In the genomic region with DNA sequence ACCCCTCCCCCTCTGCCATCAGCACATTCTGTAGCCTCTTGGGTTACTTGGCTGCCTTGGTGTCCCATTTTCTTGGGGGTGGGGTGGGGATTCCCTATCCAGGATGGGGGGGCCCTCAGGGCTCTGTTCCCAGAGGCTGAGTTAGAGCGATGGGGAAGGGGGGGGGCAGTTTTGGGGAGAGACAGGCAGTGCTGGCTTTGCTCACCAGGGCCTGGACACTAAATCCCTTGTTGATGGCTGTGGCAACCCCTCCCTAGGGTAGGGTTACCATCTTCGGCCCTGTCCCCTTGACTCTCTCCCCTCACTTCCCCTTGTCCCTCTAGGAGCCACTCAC, we compare ENCODE assay signal across 31 cellular contexts. TPM values are rescaled to one million over a fixed set of nuclear protein-coding genes. Genes with fewer than 3 reads are reported as not detected.
A peak's percentile ranks its signal among the peaks of the same experiment; 100 is the strongest.
DNase-seq lines count a peak whose midpoint lies in the region; ATAC-seq and TF ChIP-seq lines count a peak whose summit lies in the region.
"Had no signal": no experiment of that assay in that cellular context is flagged by ENCODE, and none has a peak within 500 bp of the region (broad histone marks: within the 10 kb centered on the region; RNA-seq: fewer than 3 reads in every experiment).

No MANE protein-coding gene starts in this region.

- H3K27me3 Mint-ChIP-seq in activated CD8-positive, alpha-beta T cell treated with anti-CD3 and anti-CD28 coated beads, Interleukin-2, amount 10 ng/mL, durations not matched to agents 7 days and 5 days (ENCODE audit: low read depth) = peaks cover 6% of the 10 kb centered on the region
- H3K27me3 Mint-ChIP-seq in nephron (ENCODE audit: low read depth) = no peaks in the 10 kb centered on the region
- no peaks in the 10 kb centered on the region for H3K27me3 Mint-ChIP-seq in chondrocyte (ENCODE audit: low read depth)

- H3K27me3 ChIP-seq in BLaER1 (no peaks in the 10 kb centered on the region), DND-41 (ENCODE audit: insufficient read depth, low read length, poor library complexity) (no peaks in the 10 kb centered on the region)
- H3K27me3 ChIP-seq: testis had no signal

- H3K4me3 ChIP-seq in BLaER1 (no peak overlapping the region), DND-41 (ENCODE audit: low read depth in 1 of 2, low read length in 2 of 2) (no peak overlapping the region)
- H3K4me3 ChIP-seq: skin epidermis, testis had no signal

- H3K9ac ChIP-seq in BLaER1 (no peak overlapping the region; the same call in 1 of the 2 replicates), DND-41 (ENCODE audit: low read depth, low read length) (no peak overlapping the region)

- peaks cover 12% of the 10 kb centered on the region for H3K36me3 Mint-ChIP-seq in activated CD8-positive, alpha-beta T cell treated with anti-CD3 and anti-CD28 coated beads, Interleukin-2, amount 10 ng/mL, durations not matched to agents 7 days and 5 days (ENCODE audit: low read depth)
- H3K36me3 Mint-ChIP-seq in nephron (ENCODE audit: low read depth) = peaks cover 11% of the 10 kb centered on the region
- H3K36me3 Mint-ChIP-seq in chondrocyte (ENCODE audit: low read depth) = peaks cover 3% of the 10 kb centered on the region
- H3K36me3 Mint-ChIP-seq: CD4-positive, CD25-positive, alpha-beta regulatory T cell had no signal

- 0 out of 2 replicates have a peak overlapping the region, but pooled peaks have one; percentile 26 for H3K27ac ChIP-seq in BLaER1
- no peak overlapping the region for H3K27ac ChIP-seq in DND-41 (ENCODE audit: low read length)
- H3K27ac ChIP-seq: neutrophil, skin epidermis, testis, VCaP had no signal

- peaks cover 18% of the 10 kb centered on the region for H4K20me1 ChIP-seq in BLaER1
- no peaks in the 10 kb centered on the region for H4K20me1 ChIP-seq in DND-41 (ENCODE audit: insufficient read depth, low read length)

- no peak for DNase-seq in DND-41
- DNase-seq in activated CD8-positive, alpha-beta T cell treated with anti-CD3 and anti-CD28 coated beads, Interleukin-2, amount 10 ng/mL, durations not matched to agents 7 days and 5 days = no peak
- DNase-seq in chondrocyte (ENCODE audit: low spot score) = no peak
- no peak for DNase-seq in ecto neural progenitor cell (ENCODE audit: low spot score)
- DNase-seq: activated naive CD4-positive, alpha-beta T cell treated with Interleukin-2 at 50 U/mL for 16 hours; activated T-cell treated with anti-CD3 and anti-CD28 coated beads, Interleukin-2, amount 50 U/mL, for 1 hour; aorta; CD4-positive, CD25-positive, alpha-beta regulatory T cell; cerebellar nuclear complex; DMS153; effector CD4-positive, alpha-beta T cell; erythroblast; foreskin fibroblast; GDM1; KG1; left ventricle myocardium superior; NCI-H187 treated with DMSO at 0.1 percent for 48 hours; NCI-H345; PC-3; SIG-M5; stimulated activated CD4-positive, alpha-beta T cell treated with anti-CD3 and anti-CD28 coated beads, Interleukin-1b, Interleukin-23, amount 100 ng/mL, for 48 hours; testis had no signal

- no peaks in the 10 kb centered on the region for H3K9me3 Mint-ChIP-seq in activated CD8-positive, alpha-beta T cell treated with anti-CD3 and anti-CD28 coated beads, Interleukin-2, amount 10 ng/mL, durations not matched to agents 7 days and 5 days (ENCODE audit: insufficient read depth)
- no peaks in the 10 kb centered on the region for H3K9me3 Mint-ChIP-seq in nephron
- H3K9me3 Mint-ChIP-seq in chondrocyte (ENCODE audit: low read depth) = no peaks in the 10 kb centered on the region
- H3K9me3 Mint-ChIP-seq: CD4-positive, CD25-positive, alpha-beta regulatory T cell had no signal

- CTCF ChIA-PET in activated CD8-positive, alpha-beta T cell treated with anti-CD3 and anti-CD28 coated beads, Interleukin-2, amount 10 ng/mL, durations not matched to agents 7 days and 5 days (lab: Charles Lee) = interaction anchor here (3.9 kb wide), 1 partner anchor 67 kb away, joined by 28 read pairs; no protein-coding TSS in a partner anchor

- TF ChIP-seq CTCF in DND-41 (IDR thresholded peaks at IDR 0.05; ENCODE audit: borderline replicate concordance, extremely low read depth, low read length, poor library complexity, severe bottlenecking) (no peak), nephron (IDR thresholded peaks at IDR 0.05; ENCODE audit: unreplicated experiment in 3 of 3) (no peak), chondrocyte (IDR thresholded peaks at IDR 0.05) (no peak)

- peaks cover 7% of the 10 kb centered on the region for H3K79me2 ChIP-seq in DND-41 (ENCODE audit: insufficient read depth, low read length)

- peaks cover 38% of the 10 kb centered on the region for H3K4me1 Mint-ChIP-seq in activated CD8-positive, alpha-beta T cell treated with anti-CD3 and anti-CD28 coated beads, Interleukin-2, amount 10 ng/mL, durations not matched to agents 7 days and 5 days (ENCODE audit: low read depth)
- H3K4me1 Mint-ChIP-seq in nephron (peaks cover 60% of the 10 kb centered on the region), chondrocyte (ENCODE audit: low read depth) (peaks cover 6% of the 10 kb centered on the region)

- no peak overlapping the region for H3K27ac Mint-ChIP-seq in activated CD8-positive, alpha-beta T cell treated with anti-CD3 and anti-CD28 coated beads, Interleukin-2, amount 10 ng/mL, durations not matched to agents 7 days and 5 days
- H3K27ac Mint-ChIP-seq in nephron (peak overlapping the region; percentile 18 to 80 (median 72)), chondrocyte (ENCODE audit: unreplicated experiment) (no peak overlapping the region)
- H3K27ac Mint-ChIP-seq: CD4-positive, CD25-positive, alpha-beta regulatory T cell had no signal

- H2AFZ ChIP-seq in DND-41 (ENCODE audit: low read depth, low read length) = no peak overlapping the region

- H3K4me3 Mint-ChIP-seq in activated CD8-positive, alpha-beta T cell treated with anti-CD3 and anti-CD28 coated beads, Interleukin-2, amount 10 ng/mL, durations not matched to agents 7 days and 5 days = peak overlapping the region; percentile 34
- peak overlapping the region; percentile 89 to 91 (median 89) for H3K4me3 Mint-ChIP-seq in nephron
- no peak overlapping the region for H3K4me3 Mint-ChIP-seq in chondrocyte (ENCODE audit: unreplicated experiment)

- no peaks in the 10 kb centered on the region for H3K9me3 ChIP-seq in BLaER1
- no peaks in the 10 kb centered on the region for H3K9me3 ChIP-seq in DND-41 (ENCODE audit: insufficient read depth, low read length, severe bottlenecking)
- H3K9me3 ChIP-seq: neutrophil, testis had no signal

- POLR2A ChIA-PET in activated CD8-positive, alpha-beta T cell treated with anti-CD3 and anti-CD28 coated beads, Interleukin-2, amount 10 ng/mL, durations not matched to agents 7 days and 5 days (lab: Charles Lee) = no interaction called here

- H3K36me3 ChIP-seq in BLaER1 (peaks cover 29% of the 10 kb centered on the region), DND-41 (ENCODE audit: insufficient read depth, low read length) (peaks cover 21% of the 10 kb centered on the region)

- ATAC-seq in DND-41 (ENCODE audit: insufficient read depth, low read depth) (no peak), HG03520 (IDR thresholded peaks at IDR 0.05; ENCODE audit: unreplicated experiment) (no peak), GM21515 (IDR thresholded peaks at IDR 0.05; ENCODE audit: unreplicated experiment) (no peak)
- ATAC-seq in activated CD8-positive, alpha-beta T cell treated with anti-CD3 and anti-CD28 coated beads, Interleukin-2, amount 10 ng/mL, durations not matched to agents 7 days and 5 days = no peak
- ATAC-seq: left ventricle myocardium superior, PC-3 had no signal

- H3K4me1 ChIP-seq in BLaER1 = peaks cover 68% of the 10 kb centered on the region
- peaks cover 23% of the 10 kb centered on the region for H3K4me1 ChIP-seq in DND-41 (ENCODE audit: insufficient read depth, low read length)

- peak overlapping the region; percentile 99 for H3K4me2 ChIP-seq in BLaER1
- peak overlapping the region; percentile 74; the same call in 1 of the 2 replicates for H3K4me2 ChIP-seq in DND-41 (ENCODE audit: insufficient read depth, low read length)

RNA-seq across cellular contexts. Expression of gene ATP2A1, which starts 0.7 kb away (rescaled TPM):
- 1 to 10 TPM; 1.8 to 2.1 TPM for total RNA-seq in activated CD8-positive, alpha-beta T cell treated with anti-CD3 and anti-CD28 coated beads, Interleukin-2, amount 10 ng/mL, durations not matched to agents 7 days and 5 days
- 0.31 to 1.8 TPM (median 0.42 TPM) in 3 replicates for total RNA-seq in chondrocyte

RNA-seq across cellular contexts. Expression of gene SH2B1, which starts 14.0 kb away (rescaled TPM):
- 10 to 100 TPM; 47.8 to 52.2 TPM for total RNA-seq in activated CD8-positive, alpha-beta T cell treated with anti-CD3 and anti-CD28 coated beads, Interleukin-2, amount 10 ng/mL, durations not matched to agents 7 days and 5 days
- total RNA-seq in chondrocyte = 36.4 to 48.1 TPM (median 38.1 TPM) in 3 replicates

RNA-seq across cellular contexts. Expression of gene TUFM, which starts 31.5 kb away (rescaled TPM):
- 100 to 1,000 TPM; 150 to 153 TPM for total RNA-seq in activated CD8-positive, alpha-beta T cell treated with anti-CD3 and anti-CD28 coated beads, Interleukin-2, amount 10 ng/mL, durations not matched to agents 7 days and 5 days
- 91.1 to 120 TPM (median 95.0 TPM) in 3 replicates for total RNA-seq in chondrocyte

RNA-seq across cellular contexts. Expression of gene RABEP2, which starts 47.4 kb away (rescaled TPM):
- total RNA-seq in activated CD8-positive, alpha-beta T cell treated with anti-CD3 and anti-CD28 coated beads, Interleukin-2, amount 10 ng/mL, durations not matched to agents 7 days and 5 days = 10 to 100 TPM; 22.5 to 23.2 TPM
- 20.1 to 24.6 TPM (median 22.4 TPM) in 3 replicates for total RNA-seq in chondrocyte

RNA-seq across cellular contexts. Expression of gene CD19, which starts 54.2 kb away (rescaled TPM):
- under 1 TPM; 0.52 to 0.68 TPM for total RNA-seq in activated CD8-positive, alpha-beta T cell treated with anti-CD3 and anti-CD28 coated beads, Interleukin-2, amount 10 ng/mL, durations not matched to agents 7 days and 5 days
- total RNA-seq in chondrocyte = not detected in 3 replicates
- total RNA-seq: HT-29; left ventricle myocardium superior; PC-3; T-helper 2 cell treated with Interferon-gamma antibody and Interleukin-4, amounts not matched to agents 100 ng/mL and 5 ng/mL, for 36 hours had no signal

Comparison
In these comparisons a context has a peak if more than half of its experiments do, and no peak if none do; other contexts are left out.
1. H3K27ac Mint-ChIP-seq: peak in nephron (3 of 3); none in activated CD8-positive, alpha-beta T cell treated with anti-CD3 and anti-CD28 coated beads, Interleukin-2, amount 10 ng/mL, durations not matched to agents 7 days and 5 days (single experiment) and chondrocyte (single experiment).